Comparison of ENCODE assay signal across 19 cellular contexts in genomic region chr15:65060641-65061397, GRCh38. TPM values are rescaled to one million over a fixed set of nuclear protein-coding genes. Genes with fewer than 3 reads are reported as not detected.
DNase-seq lines count a peak whose midpoint lies in the region; ATAC-seq and TF ChIP-seq lines count a peak whose summit lies in the region.
"Had no signal": no experiment of that assay in that cellular context is flagged by ENCODE, and none has a peak within 500 bp of the region (broad histone marks: within the 10 kb centered on the region; RNA-seq: fewer than 3 reads in every experiment).

No MANE protein-coding gene starts in this region.

- peaks cover 0 to 12% (median 2%) of the 10 kb centered on the region in 45 donors for H3K27me3 ChIP-seq in dorsolateral prefrontal cortex
- H3K27me3 ChIP-seq: neural progenitor cell had no signal

- DNase-seq in dorsolateral prefrontal cortex (peak in 9 of 10 donors; percentile 46 to 82 (median 75)), hippocampal formation (lab: John Stamatoyannopoulos, UW) (peak; percentile 44 to 50), sciatic nerve (ENCODE audit: low spot score) (no peak), NCI-H2227 treated with DMSO at 0.1 percent for 48 hours (lab: John Stamatoyannopoulos, UW) (no peak), COLO829 (ENCODE audit: low spot score) (no peak)
- DNase-seq in activated CD4-positive, alpha-beta T cell treated with anti-CD3 and anti-CD28 coated beads, Interleukin-2, amount 50 U/mL, for 48 hours: no peak
- DNase-seq: activated naive CD8-positive, alpha-beta T cell treated with anti-CD3 and anti-CD28 coated beads for 36 hours; activated T-cell treated with anti-CD3 and anti-CD28 coated beads, Interleukin-2, amount 50 U/mL, for 24 hours; CD4-positive, alpha-beta T cell; EL; NCI-H2081; NCI-H774 had no signal

- ATAC-seq in sciatic nerve (peak; percentile 3), HG03280 (IDR thresholded peaks at IDR 0.05; ENCODE audit: unreplicated experiment) (no peak)
- ATAC-seq: esophagus mucosa, GM12878 had no signal

- TF ChIP-seq CTCF in dorsolateral prefrontal cortex (IDR thresholded peaks at IDR 0.05 in 54 of 56, conservative IDR thresholded peaks at IDR 0.05 in 2 of 56; ENCODE audit: low read depth in 1 of 56, partially characterized antibody in 56 of 56): peak in 3 of 56 donors; percentile 7 to 13 (median 11)

- peak overlapping the region in 44 of 59 donors; percentile 1 to 77 (median 57) for H3K27ac ChIP-seq in dorsolateral prefrontal cortex
- H3K27ac ChIP-seq: neural progenitor cell had no signal

- intact Hi-C loops in dorsolateral prefrontal cortex (cut with DNase I): no loop called here
- intact Hi-C loops in sciatic nerve (cut with DNase I): no loop called here

- H3K4me3 ChIP-seq in dorsolateral prefrontal cortex: peak overlapping the region in 1 of 59 donors; percentile 7
- H3K4me3 ChIP-seq: GM12878, neural progenitor cell, smooth muscle cell had no signal

RNA-seq across cellular contexts. Expression of gene RASL12, which starts 7.0 kb away (rescaled TPM):
- total RNA-seq in dorsolateral prefrontal cortex (10 to 100 TPM in 82 of 120 experiments, 1 to 10 TPM in 38; 3.5 to 40.4 (median 12.5) TPM), sciatic nerve (23.0 TPM)
- total RNA-seq: activated naive CD8-positive, alpha-beta T cell treated with anti-CD3 and anti-CD28 coated beads for 36 hours; CD4-positive, alpha-beta T cell; HT1080; T-helper 2 cell treated with Interferon-gamma antibody and Interleukin-4, amounts not matched to agents 100 ng/mL and 5 ng/mL, for 36 hours had no signal

RNA-seq across cellular contexts. Expression of gene SLC51B, which starts 15.6 kb away (rescaled TPM):
- total RNA-seq in dorsolateral prefrontal cortex (not detected), sciatic nerve (0.53 TPM)
- total RNA-seq: activated naive CD8-positive, alpha-beta T cell treated with anti-CD3 and anti-CD28 coated beads for 36 hours; CD4-positive, alpha-beta T cell; esophagus mucosa; HT1080; smooth muscle cell; T-helper 2 cell treated with Interferon-gamma antibody and Interleukin-4, amounts not matched to agents 100 ng/mL and 5 ng/mL, for 36 hours had no signal

RNA-seq across cellular contexts. Expression of gene KBTBD13, which starts 15.7 kb away (rescaled TPM):
- total RNA-seq in dorsolateral prefrontal cortex: under 1 TPM in 4 of 120 experiments, not detected in 116; 0.13 to 0.17 (median 0.15) TPM
- 0.27 TPM for total RNA-seq in sciatic nerve
- total RNA-seq: activated naive CD8-positive, alpha-beta T cell treated with anti-CD3 and anti-CD28 coated beads for 36 hours; CD4-positive, alpha-beta T cell; esophagus mucosa; HT1080; smooth muscle cell; T-helper 2 cell treated with Interferon-gamma antibody and Interleukin-4, amounts not matched to agents 100 ng/mL and 5 ng/mL, for 36 hours had no signal

RNA-seq across cellular contexts. Expression of gene MTFMT, which starts 31.4 kb away (rescaled TPM):
- total RNA-seq in dorsolateral prefrontal cortex (10 to 100 TPM in 113 of 120 experiments, 1 to 10 TPM in 7; 4.9 to 24.8 (median 15.2) TPM), sciatic nerve (15.1 TPM)

RNA-seq across cellular contexts. Expression of gene UBAP1L, which starts 54.2 kb away (rescaled TPM):
- total RNA-seq in dorsolateral prefrontal cortex: 10 to 100 TPM; 22.1 to 53.1 (median 36.5) TPM
- 13.4 TPM for total RNA-seq in sciatic nerve

Comparison
In these comparisons a context has a peak if more than half of its experiments do, and no peak if none do; other contexts are left out.
1. DNase-seq: peak in dorsolateral prefrontal cortex (9 of 10) and hippocampal formation (2 of 2); none in sciatic nerve (single experiment), NCI-H2227 treated with DMSO at 0.1 percent for 48 hours (single experiment), COLO829 (single experiment) and activated CD4-positive, alpha-beta T cell treated with anti-CD3 and anti-CD28 coated beads, Interleukin-2, amount 50 U/mL, for 48 hours (0 of 2).